ENCODE assay signal across 9 cellular contexts in genomic region chr17:46977348-46977747, GRCh38. TPM values are rescaled to one million over a fixed set of nuclear protein-coding genes. Genes with fewer than 3 reads are reported as not detected.
DNase-seq lines count a peak whose midpoint lies in the region; ATAC-seq and TF ChIP-seq lines count a peak whose summit lies in the region.
"Had no signal": no experiment of that assay in that cellular context is flagged by ENCODE, and none has a peak within 500 bp of the region (broad histone marks: within the 10 kb centered on the region; RNA-seq: fewer than 3 reads in every experiment).

No MANE protein-coding gene starts in this region.

- H3K27ac Mint-ChIP-seq in nephron = no peak overlapping the region
- H3K27ac Mint-ChIP-seq: stimulated activated naive CD8-positive, alpha-beta T cell treated with anti-CD3 and anti-CD28 coated beads, Interleukin-15, Interleukin-2, amounts not matched to agents 100 ng/mL and 50 ng/mL, for 24 hours had no signal

- DNase-seq in Daoy (ENCODE audit: low read depth) (peak; percentile 84), NCI-H146 (lab: John Stamatoyannopoulos, UW) (peak; percentile 95), mammary epithelial cell (peak; percentile 46), lower leg skin (ENCODE audit: low spot score in 2 of 2) (no peak), lower lobe of right lung (no peak), coronary artery (ENCODE audit: low spot score) (no peak)

- peaks cover 18% of the 10 kb centered on the region for H3K27me3 ChIP-seq in mammary epithelial cell (ENCODE audit: insufficient read depth, low read length)
- peaks cover 42% of the 10 kb centered on the region for H3K27me3 ChIP-seq in lower lobe of right lung (ENCODE audit: low read depth)

- no peak overlapping the region for H3K9ac ChIP-seq in mammary epithelial cell (ENCODE audit: insufficient read depth, low read length)

- H3K4me3 ChIP-seq in mammary epithelial cell (replicated peaks in 1 of 3; ENCODE audit: insufficient read depth in 1 of 3, low read depth in 2 of 3, low read length in 3 of 3) = no peak overlapping the region
- H3K4me3 ChIP-seq in lower leg skin (ENCODE audit: low read depth, poor library complexity, severe bottlenecking) = no peak overlapping the region
- no peak overlapping the region for H3K4me3 ChIP-seq in lower lobe of right lung
- no peak overlapping the region for H3K4me3 ChIP-seq in coronary artery

- in situ Hi-C loops in mammary epithelial cell (cut with MboI; ENCODE audit: low sequenced_read_pairs in 2 of 2) = no loop called here

- ATAC-seq in lower lobe of right lung (no peak), HG03108 (IDR thresholded peaks at IDR 0.05; ENCODE audit: unreplicated experiment) (no peak)

- H3K27ac ChIP-seq in mammary epithelial cell (ENCODE audit: insufficient read depth, low read depth, low read length) = no peak overlapping the region
- H3K27ac ChIP-seq in lower lobe of right lung = no peak overlapping the region
- no peak overlapping the region for H3K27ac ChIP-seq in coronary artery

- WGBS in mammary epithelial cell (ENCODE audit: low coverage, missing lambda C conversion rate) = 25% methylated on average over 7 of the region's 7 CpGs
- 60 to 67% methylated on average over 7 of the region's 7 CpGs for WGBS in lower leg skin, 2 donors

- H3K4me3 Mint-ChIP-seq in nephron = peak overlapping the region; percentile 86 to 93 (median 93)

- no peaks in the 10 kb centered on the region for H3K9me3 ChIP-seq in mammary epithelial cell (replicated peaks; ENCODE audit: insufficient read depth, low read length)
- H3K9me3 ChIP-seq in lower lobe of right lung = no peaks in the 10 kb centered on the region

- H3K4me2 ChIP-seq in mammary epithelial cell (ENCODE audit: insufficient read depth, low read depth, low read length) = no peak overlapping the region

- no peak for TF ChIP-seq POLR2A in lower leg skin (IDR thresholded peaks at IDR 0.05)

- no peaks in the 10 kb centered on the region for H4K20me1 ChIP-seq in mammary epithelial cell (ENCODE audit: insufficient read depth, low read length)

- H3K4me1 ChIP-seq in mammary epithelial cell (ENCODE audit: insufficient read depth, low read length) (peaks cover 17% of the 10 kb centered on the region), lower lobe of right lung (peaks cover 20% of the 10 kb centered on the region)

- intact Hi-C loops in mammary epithelial cell (cut with micrococcal nuclease) = no loop called here
- intact Hi-C loops in lower leg skin (cut with DNase I; ENCODE audit: low total_unique reads) = no loop called here
- intact Hi-C loops in lower lobe of right lung (cut with DNase I) = no loop called here

- H3K4me1 Mint-ChIP-seq in nephron = peaks cover 21% of the 10 kb centered on the region

- dilution Hi-C loops in mammary epithelial cell (cut with HindIII; ENCODE audit: low sequenced_read_pairs) = no loop called here

- H2AFZ ChIP-seq in mammary epithelial cell (ENCODE audit: low read depth, low read length) = no peak overlapping the region

- TF ChIP-seq CTCF in mammary epithelial cell (conservative IDR thresholded peaks at IDR 0.05 in 1 of 2, IDR thresholded peaks at IDR 0.05 in 1 of 2; ENCODE audit: extremely low read depth in 1 of 2, insufficient read depth in 1 of 2, low read depth in 1 of 2, low read length in 2 of 2) (peak; percentile 34 to 54), nephron (IDR thresholded peaks at IDR 0.05; ENCODE audit: unreplicated experiment in 3 of 3) (peak; percentile 28 to 49 (median 43)), lower leg skin (IDR thresholded peaks at IDR 0.05) (no peak), lower lobe of right lung (IDR thresholded peaks at IDR 0.05) (no peak), coronary artery (IDR thresholded peaks at IDR 0.05) (no peak)

- no peaks in the 10 kb centered on the region for H3K36me3 Mint-ChIP-seq in nephron (ENCODE audit: low read depth)

- peaks cover 85% of the 10 kb centered on the region for H3K27me3 Mint-ChIP-seq in nephron (ENCODE audit: low read depth)

- no peaks in the 10 kb centered on the region for H3K79me2 ChIP-seq in mammary epithelial cell (ENCODE audit: insufficient read depth, low read length)

- peaks cover 2% of the 10 kb centered on the region for H3K9me3 Mint-ChIP-seq in nephron
- H3K9me3 Mint-ChIP-seq: stimulated activated naive CD8-positive, alpha-beta T cell treated with anti-CD3 and anti-CD28 coated beads, Interleukin-15, Interleukin-2, amounts not matched to agents 100 ng/mL and 50 ng/mL, for 24 hours had no signal

- CTCF ChIA-PET in mammary epithelial cell (lab: Charles Lee; ENCODE audit: low non-redundant PET) = no interaction called here

- H3K36me3 ChIP-seq in mammary epithelial cell (ENCODE audit: insufficient read depth, low read length) (no peaks in the 10 kb centered on the region), lower lobe of right lung (no peaks in the 10 kb centered on the region)

- no TSS peak for BruUV-seq in mammary epithelial cell (replicated peaks; lab: Mats Ljungman, UMichigan)

RNA-seq across cellular contexts. Expression of gene RPRML, which starts 1.7 kb away (rescaled TPM):
- total RNA-seq in Daoy (2014; rRNA removed; shearing (Covaris generic)) = 0.27 and 0.29 TPM in 2 replicates
- total RNA-seq in mammary epithelial cell = not detected
- polyA plus RNA-seq in mammary epithelial cell = not detected
- not detected for polyA minus RNA-seq in mammary epithelial cell
- total RNA-seq in lower leg skin = 1 to 10 TPM; 3.2 to 9.9 (median 6.1) TPM
- total RNA-seq in lower lobe of right lung = not detected

RNA-seq across cellular contexts. Expression of gene GOSR2, which starts 54.4 kb away (rescaled TPM):
- total RNA-seq in Daoy (2014; rRNA removed; shearing (Covaris generic)) = 53.2 and 67.7 TPM in 2 replicates
- total RNA-seq in mammary epithelial cell (10 to 100 TPM; 38.8 to 56.8 TPM), lower leg skin (10 to 100 TPM; 28.5 to 37.6 (median 30.3) TPM), lower lobe of right lung (55.2 TPM)
- polyA plus RNA-seq in mammary epithelial cell = 42.1 TPM
- polyA minus RNA-seq in mammary epithelial cell = 21.1 TPM

Comparison
In these comparisons a context has a peak if more than half of its experiments do, and no peak if none do; other contexts are left out.
1. DNase-seq: peak in Daoy (single experiment), NCI-H146 (single experiment) and mammary epithelial cell (single experiment); none in lower leg skin (0 of 2), lower lobe of right lung (single experiment) and coronary artery (single experiment).
2. CTCF ChIP-seq: peak in mammary epithelial cell (2 of 2) and nephron (3 of 3); none in lower leg skin (0 of 3), lower lobe of right lung (single experiment) and coronary artery (single experiment).